Comparison of ENCODE assay signal across 1 cellular context in the genomic region with DNA sequence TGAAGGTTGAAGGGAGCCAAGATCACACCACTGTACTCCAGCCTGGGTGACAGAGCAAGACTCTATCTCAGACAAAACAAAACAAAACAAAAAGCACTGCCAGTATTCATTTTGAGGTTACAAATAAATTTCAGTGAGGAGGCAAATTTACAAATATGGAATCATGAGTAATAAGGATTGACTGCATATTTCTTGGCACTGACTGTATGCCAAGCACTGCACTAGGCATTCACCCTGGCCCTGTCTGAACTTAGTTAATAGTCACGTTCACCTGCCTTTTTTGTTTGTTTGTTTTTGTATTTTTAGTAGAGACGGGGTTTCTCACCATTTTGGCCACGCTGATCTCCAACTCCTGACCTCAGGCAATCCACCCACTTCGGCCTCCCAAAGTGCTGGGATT.
TF ChIP-seq lines count a peak whose summit lies in the region.

No MANE protein-coding gene starts in this region.

TF ChIP-seq in WTC11, 78 proteins besides CTCF, POLR2A, EP300 and RAD21 (continued from another document):
- no peak for TF ChIP-seq ELF4 (CRISPR knock-in tag; IDR thresholded peaks at IDR 0.05; ENCODE audit: low read depth)
- TF ChIP-seq TCF7 (CRISPR knock-in tag; IDR thresholded peaks at IDR 0.05; ENCODE audit: low read depth), result no peak
- TF ChIP-seq, protein P1, sequence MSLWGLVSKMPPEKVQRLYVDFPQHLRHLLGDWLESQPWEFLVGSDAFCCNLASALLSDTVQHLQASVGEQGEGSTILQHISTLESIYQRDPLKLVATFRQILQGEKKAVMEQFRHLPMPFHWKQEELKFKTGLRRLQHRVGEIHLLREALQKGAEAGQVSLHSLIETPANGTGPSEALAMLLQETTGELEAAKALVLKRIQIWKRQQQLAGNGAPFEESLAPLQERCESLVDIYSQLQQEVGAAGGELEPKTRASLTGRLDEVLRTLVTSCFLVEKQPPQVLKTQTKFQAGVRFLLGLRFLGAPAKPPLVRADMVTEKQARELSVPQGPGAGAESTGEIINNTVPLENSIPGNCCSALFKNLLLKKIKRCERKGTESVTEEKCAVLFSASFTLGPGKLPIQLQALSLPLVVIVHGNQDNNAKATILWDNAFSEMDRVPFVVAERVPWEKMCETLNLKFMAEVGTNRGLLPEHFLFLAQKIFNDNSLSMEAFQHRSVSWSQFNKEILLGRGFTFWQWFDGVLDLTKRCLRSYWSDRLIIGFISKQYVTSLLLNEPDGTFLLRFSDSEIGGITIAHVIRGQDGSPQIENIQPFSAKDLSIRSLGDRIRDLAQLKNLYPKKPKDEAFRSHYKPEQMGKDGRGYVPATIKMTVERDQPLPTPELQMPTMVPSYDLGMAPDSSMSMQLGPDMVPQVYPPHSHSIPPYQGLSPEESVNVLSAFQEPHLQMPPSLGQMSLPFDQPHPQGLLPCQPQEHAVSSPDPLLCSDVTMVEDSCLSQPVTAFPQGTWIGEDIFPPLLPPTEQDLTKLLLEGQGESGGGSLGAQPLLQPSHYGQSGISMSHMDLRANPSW (CRISPR knock-in tag; conservative IDR thresholded peaks at IDR 0.05; ENCODE audit: low read depth), result no peak
- TF ChIP-seq FOXJ3 (CRISPR knock-in tag; IDR thresholded peaks at IDR 0.05; ENCODE audit: borderline replicate concordance), result no peak
- TF ChIP-seq, protein P2, sequence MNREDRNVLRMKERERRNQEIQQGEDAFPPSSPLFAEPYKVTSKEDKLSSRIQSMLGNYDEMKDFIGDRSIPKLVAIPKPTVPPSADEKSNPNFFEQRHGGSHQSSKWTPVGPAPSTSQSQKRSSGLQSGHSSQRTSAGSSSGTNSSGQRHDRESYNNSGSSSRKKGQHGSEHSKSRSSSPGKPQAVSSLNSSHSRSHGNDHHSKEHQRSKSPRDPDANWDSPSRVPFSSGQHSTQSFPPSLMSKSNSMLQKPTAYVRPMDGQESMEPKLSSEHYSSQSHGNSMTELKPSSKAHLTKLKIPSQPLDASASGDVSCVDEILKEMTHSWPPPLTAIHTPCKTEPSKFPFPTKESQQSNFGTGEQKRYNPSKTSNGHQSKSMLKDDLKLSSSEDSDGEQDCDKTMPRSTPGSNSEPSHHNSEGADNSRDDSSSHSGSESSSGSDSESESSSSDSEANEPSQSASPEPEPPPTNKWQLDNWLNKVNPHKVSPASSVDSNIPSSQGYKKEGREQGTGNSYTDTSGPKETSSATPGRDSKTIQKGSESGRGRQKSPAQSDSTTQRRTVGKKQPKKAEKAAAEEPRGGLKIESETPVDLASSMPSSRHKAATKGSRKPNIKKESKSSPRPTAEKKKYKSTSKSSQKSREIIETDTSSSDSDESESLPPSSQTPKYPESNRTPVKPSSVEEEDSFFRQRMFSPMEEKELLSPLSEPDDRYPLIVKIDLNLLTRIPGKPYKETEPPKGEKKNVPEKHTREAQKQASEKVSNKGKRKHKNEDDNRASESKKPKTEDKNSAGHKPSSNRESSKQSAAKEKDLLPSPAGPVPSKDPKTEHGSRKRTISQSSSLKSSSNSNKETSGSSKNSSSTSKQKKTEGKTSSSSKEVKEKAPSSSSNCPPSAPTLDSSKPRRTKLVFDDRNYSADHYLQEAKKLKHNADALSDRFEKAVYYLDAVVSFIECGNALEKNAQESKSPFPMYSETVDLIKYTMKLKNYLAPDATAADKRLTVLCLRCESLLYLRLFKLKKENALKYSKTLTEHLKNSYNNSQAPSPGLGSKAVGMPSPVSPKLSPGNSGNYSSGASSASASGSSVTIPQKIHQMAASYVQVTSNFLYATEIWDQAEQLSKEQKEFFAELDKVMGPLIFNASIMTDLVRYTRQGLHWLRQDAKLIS (CRISPR knock-in tag; IDR thresholded peaks at IDR 0.05; ENCODE audit: borderline replicate concordance), result no peak
- no peak for TF ChIP-seq KAT7 (CRISPR knock-in tag; IDR thresholded peaks at IDR 0.05; ENCODE audit: borderline replicate concordance)
- no peak for TF ChIP-seq ZNF423 (CRISPR knock-in tag; IDR thresholded peaks at IDR 0.05)
- TF ChIP-seq, protein P3, sequence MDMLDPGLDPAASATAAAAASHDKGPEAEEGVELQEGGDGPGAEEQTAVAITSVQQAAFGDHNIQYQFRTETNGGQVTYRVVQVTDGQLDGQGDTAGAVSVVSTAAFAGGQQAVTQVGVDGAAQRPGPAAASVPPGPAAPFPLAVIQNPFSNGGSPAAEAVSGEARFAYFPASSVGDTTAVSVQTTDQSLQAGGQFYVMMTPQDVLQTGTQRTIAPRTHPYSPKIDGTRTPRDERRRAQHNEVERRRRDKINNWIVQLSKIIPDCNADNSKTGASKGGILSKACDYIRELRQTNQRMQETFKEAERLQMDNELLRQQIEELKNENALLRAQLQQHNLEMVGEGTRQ (CRISPR knock-in tag; IDR thresholded peaks at IDR 0.05), result no peak
- TF ChIP-seq, protein P4, sequence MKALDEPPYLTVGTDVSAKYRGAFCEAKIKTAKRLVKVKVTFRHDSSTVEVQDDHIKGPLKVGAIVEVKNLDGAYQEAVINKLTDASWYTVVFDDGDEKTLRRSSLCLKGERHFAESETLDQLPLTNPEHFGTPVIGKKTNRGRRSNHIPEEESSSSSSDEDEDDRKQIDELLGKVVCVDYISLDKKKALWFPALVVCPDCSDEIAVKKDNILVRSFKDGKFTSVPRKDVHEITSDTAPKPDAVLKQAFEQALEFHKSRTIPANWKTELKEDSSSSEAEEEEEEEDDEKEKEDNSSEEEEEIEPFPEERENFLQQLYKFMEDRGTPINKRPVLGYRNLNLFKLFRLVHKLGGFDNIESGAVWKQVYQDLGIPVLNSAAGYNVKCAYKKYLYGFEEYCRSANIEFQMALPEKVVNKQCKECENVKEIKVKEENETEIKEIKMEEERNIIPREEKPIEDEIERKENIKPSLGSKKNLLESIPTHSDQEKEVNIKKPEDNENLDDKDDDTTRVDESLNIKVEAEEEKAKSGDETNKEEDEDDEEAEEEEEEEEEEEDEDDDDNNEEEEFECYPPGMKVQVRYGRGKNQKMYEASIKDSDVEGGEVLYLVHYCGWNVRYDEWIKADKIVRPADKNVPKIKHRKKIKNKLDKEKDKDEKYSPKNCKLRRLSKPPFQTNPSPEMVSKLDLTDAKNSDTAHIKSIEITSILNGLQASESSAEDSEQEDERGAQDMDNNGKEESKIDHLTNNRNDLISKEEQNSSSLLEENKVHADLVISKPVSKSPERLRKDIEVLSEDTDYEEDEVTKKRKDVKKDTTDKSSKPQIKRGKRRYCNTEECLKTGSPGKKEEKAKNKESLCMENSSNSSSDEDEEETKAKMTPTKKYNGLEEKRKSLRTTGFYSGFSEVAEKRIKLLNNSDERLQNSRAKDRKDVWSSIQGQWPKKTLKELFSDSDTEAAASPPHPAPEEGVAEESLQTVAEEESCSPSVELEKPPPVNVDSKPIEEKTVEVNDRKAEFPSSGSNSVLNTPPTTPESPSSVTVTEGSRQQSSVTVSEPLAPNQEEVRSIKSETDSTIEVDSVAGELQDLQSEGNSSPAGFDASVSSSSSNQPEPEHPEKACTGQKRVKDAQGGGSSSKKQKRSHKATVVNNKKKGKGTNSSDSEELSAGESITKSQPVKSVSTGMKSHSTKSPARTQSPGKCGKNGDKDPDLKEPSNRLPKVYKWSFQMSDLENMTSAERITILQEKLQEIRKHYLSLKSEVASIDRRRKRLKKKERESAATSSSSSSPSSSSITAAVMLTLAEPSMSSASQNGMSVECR (CRISPR knock-in tag; IDR thresholded peaks at IDR 0.05; ENCODE audit: borderline replicate concordance), result no peak
- TF ChIP-seq ZBTB21 (CRISPR knock-in tag; IDR thresholded peaks at IDR 0.05; ENCODE audit: borderline replicate concordance), result no peak
- no peak for TF ChIP-seq ATF1 (CRISPR knock-in tag; IDR thresholded peaks at IDR 0.05)
- TF ChIP-seq FOXP1 (CRISPR knock-in tag; IDR thresholded peaks at IDR 0.05; ENCODE audit: borderline replicate concordance), result no peak
